In the genomic region with DNA sequence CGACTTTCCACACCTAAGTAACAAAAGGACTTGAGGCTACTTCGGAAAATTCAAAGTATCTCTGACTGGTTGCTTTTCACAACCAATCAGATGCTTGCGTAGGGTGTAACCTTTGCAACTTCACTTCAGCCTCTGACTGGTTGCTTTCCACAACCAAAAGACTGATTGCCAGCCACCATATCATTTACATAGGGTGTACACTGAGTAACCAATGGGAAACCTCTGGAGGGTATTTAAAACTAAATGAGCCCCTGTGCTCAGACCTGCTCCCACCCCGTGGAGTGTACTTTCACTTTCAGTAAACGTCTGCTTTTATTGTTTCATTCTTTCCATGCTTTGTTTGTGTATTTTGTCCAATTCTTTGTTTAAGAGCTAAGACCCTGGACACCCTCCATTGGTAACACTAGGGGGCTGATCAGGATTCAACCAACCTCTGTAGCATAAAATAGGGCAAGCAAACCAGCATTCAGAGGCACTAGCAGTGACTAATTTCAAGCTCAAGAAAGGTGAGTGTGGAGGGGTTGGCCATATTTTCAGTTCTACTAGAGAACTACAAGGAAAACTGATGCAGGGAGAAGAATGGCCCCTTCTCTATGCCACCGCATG, we compare ENCODE assay signal across 27 cellular contexts.
DNase-seq lines count a peak whose midpoint lies in the region; ATAC-seq, FAIRE-seq and TF ChIP-seq lines count a peak whose summit lies in the region.
"Had no signal": no experiment of that assay in that cellular context is flagged by ENCODE, and none has a peak within 500 bp of the region (broad histone marks: within the 10 kb centered on the region; RNA-seq: fewer than 3 reads in every experiment).

No MANE protein-coding gene starts in this region.

- peaks cover 4% of the 10 kb centered on the region for H3K4me1 ChIP-seq in neural progenitor cell
- H3K4me1 ChIP-seq: tibial artery had no signal

- H3K4me2 ChIP-seq in neural progenitor cell = no peak overlapping the region

- H3K9me3 ChIP-seq in neural progenitor cell (ENCODE audit: low read depth) = no peaks in the 10 kb centered on the region
- H3K9me3 ChIP-seq: tibial artery had no signal

- H4K20me1 ChIP-seq in neural progenitor cell (ENCODE audit: low read depth) = no peaks in the 10 kb centered on the region

- H3K27me3 Mint-ChIP-seq in neural progenitor cell (ENCODE audit: insufficient read depth, low read depth) = no peaks in the 10 kb centered on the region
- H3K27me3 Mint-ChIP-seq in T-cell = no peaks in the 10 kb centered on the region
- H3K27me3 Mint-ChIP-seq: activated CD8-positive, alpha-beta T cell treated with anti-CD3 and anti-CD28 coated beads for 36 hours; natural killer cell treated with Interleukin-12 subunit alpha and Interleukin-12 subunit beta and Interleukin-15 and Interleukin-18, amount 100 ng/mL, for 72 hours had no signal

- peak overlapping the region; percentile 53 for H3K27ac Mint-ChIP-seq in neural progenitor cell
- H3K27ac Mint-ChIP-seq in T-cell = no peak overlapping the region
- H3K27ac Mint-ChIP-seq: activated CD8-positive, alpha-beta T cell treated with anti-CD3 and anti-CD28 coated beads for 36 hours; HFFc6; immature natural killer cell; natural killer cell treated with Interleukin-12 subunit alpha and Interleukin-12 subunit beta and Interleukin-15 and Interleukin-18, amount 100 ng/mL, for 72 hours had no signal

- H3K4me1 Mint-ChIP-seq in neural progenitor cell = peaks cover 5% of the 10 kb centered on the region
- H3K4me1 Mint-ChIP-seq in T-cell = no peaks in the 10 kb centered on the region
- H3K4me1 Mint-ChIP-seq: immature natural killer cell had no signal

- TF ChIP-seq POLR2A in H54 (IDR thresholded peaks at IDR 0.05; ENCODE audit: low read depth, low read length) = no peak

- H3K36me3 ChIP-seq in neural progenitor cell = no peaks in the 10 kb centered on the region
- H3K36me3 ChIP-seq: brain microvascular endothelial cell, tibial artery had no signal

- H3K9ac ChIP-seq in neural progenitor cell = no peak overlapping the region

- peak overlapping the region; percentile 80 for H2AFZ ChIP-seq in neural progenitor cell (replicated peaks)

- DNase-seq in H54 (ENCODE audit: insufficient read length, low spot score) = no peak
- peak; percentile 49 for DNase-seq in NCI-H748 (lab: John Stamatoyannopoulos, UW; ENCODE audit: unreplicated experiment)
- no peak for DNase-seq in astrocyte of the cerebellum (ENCODE audit: low read depth)
- peak; percentile 24 for DNase-seq in neural progenitor cell (ENCODE audit: low spot score)
- no peak for DNase-seq in T-cell
- no peak for DNase-seq in NCI-H187 (lab: John Stamatoyannopoulos, UW)
- DNase-seq: activated CD4-positive, alpha-beta T cell treated with anti-CD3 and anti-CD28 coated beads for 1 hour; activated CD8-positive, alpha-beta T cell treated with anti-CD3 and anti-CD28 coated beads for 36 hours; activated effector memory CD4-positive, alpha-beta T cell treated with Interleukin-2 at 50 U/mL for 16 hours; activated T-cell treated with anti-CD3 and anti-CD28 coated beads for 4 hours; brain microvascular endothelial cell; effector CD4-positive, alpha-beta T cell; erythroblast; foreskin fibroblast; HFFc6; immature natural killer cell; MV-4-11; NCI-H1694 treated with DMSO at 0.1 percent for 48 hours; NCI-H526; stimulated activated naive CD8-positive, alpha-beta T cell treated with anti-CD3 and anti-CD28 coated beads, Interleukin-15, Interleukin-2, amounts not matched to agents 100 U/mL and 50 U/mL, for 24 hours; tibial artery had no signal

- POLR2A ChIA-PET in T-cell (lab: Charles Lee) = no interaction called here

- no peak overlapping the region for H3K27ac ChIP-seq in neural progenitor cell
- H3K27ac ChIP-seq: brain microvascular endothelial cell, tibial artery had no signal

- H3K79me2 ChIP-seq in neural progenitor cell (ENCODE audit: low read depth) = no peaks in the 10 kb centered on the region

- no peaks in the 10 kb centered on the region for H3F3A ChIP-seq in neural progenitor cell (ENCODE audit: low read depth)

- peak; percentile 67 for FAIRE-seq in H54 (lab: Jason Lieb, UNC)
- FAIRE-seq: D721Med, K562 had no signal

- in situ Hi-C loops in astrocyte of the cerebellum (cut with HindIII; ENCODE audit: low sequenced_read_pairs) = no loop called here

- H3K9me3 Mint-ChIP-seq in neural progenitor cell (peaks cover 3% of the 10 kb centered on the region), T-cell (peaks cover 11 to 33% (median 27%) of the 10 kb centered on the region in 3 donors)

- H3K27me3 ChIP-seq in neural progenitor cell = no peaks in the 10 kb centered on the region
- H3K27me3 ChIP-seq: brain microvascular endothelial cell, tibial artery had no signal

- TF ChIP-seq CTCF in astrocyte of the cerebellum (IDR thresholded peaks at IDR 0.05; ENCODE audit: low read depth, low read length, missing control alignments) = peak; percentile 19
- TF ChIP-seq CTCF in neural progenitor cell (IDR thresholded peaks at IDR 0.05) = peak; percentile 16

- no peak for ATAC-seq in GM18907 (IDR thresholded peaks at IDR 0.05; ENCODE audit: unreplicated experiment)
- no peak for ATAC-seq in T-cell (replicated peaks in 1 of 4)
- no peak for ATAC-seq in HG02840 (IDR thresholded peaks at IDR 0.05; ENCODE audit: low FRiP score, unreplicated experiment)
- ATAC-seq: activated CD8-positive, alpha-beta T cell treated with anti-CD3 and anti-CD28 coated beads for 36 hours; K562; natural killer cell treated with Interleukin-12 subunit alpha and Interleukin-12 subunit beta and Interleukin-15 and Interleukin-18, amount 100 ng/mL, for 72 hours; sciatic nerve; stimulated activated naive CD8-positive, alpha-beta T cell treated with anti-CD3 and anti-CD28 coated beads, Interleukin-15, Interleukin-2, amounts not matched to agents 100 U/mL and 50 U/mL, for 24 hours had no signal

- H3K4me3 Mint-ChIP-seq in neural progenitor cell (no peak overlapping the region), T-cell (no peak overlapping the region)
- H3K4me3 Mint-ChIP-seq: activated CD8-positive, alpha-beta T cell treated with anti-CD3 and anti-CD28 coated beads for 36 hours; HFFc6; immature natural killer cell; natural killer cell treated with Interleukin-12 subunit alpha and Interleukin-12 subunit beta and Interleukin-15 and Interleukin-18, amount 100 ng/mL, for 72 hours had no signal

- H3K36me3 Mint-ChIP-seq in neural progenitor cell (no peaks in the 10 kb centered on the region), T-cell (no peaks in the 10 kb centered on the region)
- H3K36me3 Mint-ChIP-seq: natural killer cell treated with Interleukin-12 subunit alpha and Interleukin-12 subunit beta and Interleukin-15 and Interleukin-18, amount 100 ng/mL, for 72 hours had no signal

- CTCF ChIA-PET in T-cell (lab: Charles Lee) = no interaction called here

- H3K4me3 ChIP-seq in astrocyte of the cerebellum (ENCODE audit: low read depth, low read length) (no peak overlapping the region), neural progenitor cell (no peak overlapping the region)
- H3K4me3 ChIP-seq: K562, tibial artery had no signal

Comparison
In these comparisons a context has a peak if more than half of its experiments do, and no peak if none do; other contexts are left out.
1. DNase-seq: peak in NCI-H748 (single experiment) and neural progenitor cell (single experiment); none in H54 (single experiment), astrocyte of the cerebellum (single experiment), T-cell (0 of 34) and NCI-H187 (0 of 2).